Comparison of ENCODE assay signal across 1 cellular context in genomic region chr12:122895757-122896636, GRCh38.
A peak's percentile ranks its signal among the peaks of the same experiment; 100 is the strongest.
TF ChIP-seq lines count a peak whose summit lies in the region.

A gene with protein sequence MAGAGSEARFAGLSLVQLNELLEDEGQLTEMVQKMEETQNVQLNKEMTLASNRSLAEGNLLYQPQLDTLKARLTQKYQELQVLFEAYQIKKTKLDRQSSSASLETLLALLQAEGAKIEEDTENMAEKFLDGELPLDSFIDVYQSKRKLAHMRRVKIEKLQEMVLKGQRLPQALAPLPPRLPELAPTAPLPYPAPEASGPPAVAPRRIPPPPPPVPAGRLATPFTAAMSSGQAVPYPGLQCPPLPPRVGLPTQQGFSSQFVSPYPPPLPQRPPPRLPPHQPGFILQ (minus strand): TSS chr12:122896124. CDS start chr12:122896062, 62 bp downstream.

TF ChIP-seq in HepG2, 621 proteins besides CTCF, POLR2A, EP300 and RAD21 (continued from another document and continues in another):
- TF ChIP-seq UBTF (CRISPR knock-in tag; IDR thresholded peaks at IDR 0.05) (peak; percentile 39; the same call in 1 of the 2 replicates), ZNF766 (CRISPR knock-in tag; IDR thresholded peaks at IDR 0.05; ENCODE audit: borderline replicate concordance) (0 out of 2 replicates have a peak, but pooled peaks have one; percentile 34), ATF7-NPFF (CRISPR knock-in tag; IDR thresholded peaks at IDR 0.05; ENCODE audit: low read depth) (peak; percentile 70), HNRNPK (IDR thresholded peaks at IDR 0.05; ENCODE audit: low read depth, low read length, poor library complexity, severe bottlenecking) (peak; percentile 17), HMG20A (CRISPR knock-in tag; IDR thresholded peaks at IDR 0.05; ENCODE audit: borderline replicate concordance) (no peak), ZNF572 (CRISPR knock-in tag; IDR thresholded peaks at IDR 0.05) (no peak), CREB1 (IDR thresholded peaks at IDR 0.05) (peak; percentile 100), CREB1 (CRISPR knock-in tag; IDR thresholded peaks at IDR 0.05) (peak; percentile 97), RXRA (CRISPR knock-in tag; IDR thresholded peaks at IDR 0.05) (no peak), MTA1 (CRISPR knock-in tag; IDR thresholded peaks at IDR 0.05; ENCODE audit: borderline replicate concordance) (peak; percentile 86; the same call in 1 of the 2 replicates), SIN3B (IDR thresholded peaks at IDR 0.05; ENCODE audit: low read length) (no peak), AKNA (CRISPR knock-in tag; IDR thresholded peaks at IDR 0.05; ENCODE audit: borderline replicate concordance) (no peak)
- TF ChIP-seq, protein P1, sequence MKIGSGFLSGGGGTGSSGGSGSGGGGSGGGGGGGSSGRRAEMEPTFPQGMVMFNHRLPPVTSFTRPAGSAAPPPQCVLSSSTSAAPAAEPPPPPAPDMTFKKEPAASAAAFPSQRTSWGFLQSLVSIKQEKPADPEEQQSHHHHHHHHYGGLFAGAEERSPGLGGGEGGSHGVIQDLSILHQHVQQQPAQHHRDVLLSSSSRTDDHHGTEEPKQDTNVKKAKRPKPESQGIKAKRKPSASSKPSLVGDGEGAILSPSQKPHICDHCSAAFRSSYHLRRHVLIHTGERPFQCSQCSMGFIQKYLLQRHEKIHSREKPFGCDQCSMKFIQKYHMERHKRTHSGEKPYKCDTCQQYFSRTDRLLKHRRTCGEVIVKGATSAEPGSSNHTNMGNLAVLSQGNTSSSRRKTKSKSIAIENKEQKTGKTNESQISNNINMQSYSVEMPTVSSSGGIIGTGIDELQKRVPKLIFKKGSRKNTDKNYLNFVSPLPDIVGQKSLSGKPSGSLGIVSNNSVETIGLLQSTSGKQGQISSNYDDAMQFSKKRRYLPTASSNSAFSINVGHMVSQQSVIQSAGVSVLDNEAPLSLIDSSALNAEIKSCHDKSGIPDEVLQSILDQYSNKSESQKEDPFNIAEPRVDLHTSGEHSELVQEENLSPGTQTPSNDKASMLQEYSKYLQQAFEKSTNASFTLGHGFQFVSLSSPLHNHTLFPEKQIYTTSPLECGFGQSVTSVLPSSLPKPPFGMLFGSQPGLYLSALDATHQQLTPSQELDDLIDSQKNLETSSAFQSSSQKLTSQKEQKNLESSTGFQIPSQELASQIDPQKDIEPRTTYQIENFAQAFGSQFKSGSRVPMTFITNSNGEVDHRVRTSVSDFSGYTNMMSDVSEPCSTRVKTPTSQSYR (CRISPR knock-in tag; IDR thresholded peaks at IDR 0.05; ENCODE audit: borderline replicate concordance), result peak; percentile 49; the same call in 1 of the 2 replicates
- TF ChIP-seq, protein P2, sequence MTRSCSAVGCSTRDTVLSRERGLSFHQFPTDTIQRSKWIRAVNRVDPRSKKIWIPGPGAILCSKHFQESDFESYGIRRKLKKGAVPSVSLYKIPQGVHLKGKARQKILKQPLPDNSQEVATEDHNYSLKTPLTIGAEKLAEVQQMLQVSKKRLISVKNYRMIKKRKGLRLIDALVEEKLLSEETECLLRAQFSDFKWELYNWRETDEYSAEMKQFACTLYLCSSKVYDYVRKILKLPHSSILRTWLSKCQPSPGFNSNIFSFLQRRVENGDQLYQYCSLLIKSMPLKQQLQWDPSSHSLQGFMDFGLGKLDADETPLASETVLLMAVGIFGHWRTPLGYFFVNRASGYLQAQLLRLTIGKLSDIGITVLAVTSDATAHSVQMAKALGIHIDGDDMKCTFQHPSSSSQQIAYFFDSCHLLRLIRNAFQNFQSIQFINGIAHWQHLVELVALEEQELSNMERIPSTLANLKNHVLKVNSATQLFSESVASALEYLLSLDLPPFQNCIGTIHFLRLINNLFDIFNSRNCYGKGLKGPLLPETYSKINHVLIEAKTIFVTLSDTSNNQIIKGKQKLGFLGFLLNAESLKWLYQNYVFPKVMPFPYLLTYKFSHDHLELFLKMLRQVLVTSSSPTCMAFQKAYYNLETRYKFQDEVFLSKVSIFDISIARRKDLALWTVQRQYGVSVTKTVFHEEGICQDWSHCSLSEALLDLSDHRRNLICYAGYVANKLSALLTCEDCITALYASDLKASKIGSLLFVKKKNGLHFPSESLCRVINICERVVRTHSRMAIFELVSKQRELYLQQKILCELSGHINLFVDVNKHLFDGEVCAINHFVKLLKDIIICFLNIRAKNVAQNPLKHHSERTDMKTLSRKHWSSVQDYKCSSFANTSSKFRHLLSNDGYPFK (CRISPR knock-in tag; IDR thresholded peaks at IDR 0.05; ENCODE audit: borderline replicate concordance), result no peak
- TF ChIP-seq, protein P3, sequence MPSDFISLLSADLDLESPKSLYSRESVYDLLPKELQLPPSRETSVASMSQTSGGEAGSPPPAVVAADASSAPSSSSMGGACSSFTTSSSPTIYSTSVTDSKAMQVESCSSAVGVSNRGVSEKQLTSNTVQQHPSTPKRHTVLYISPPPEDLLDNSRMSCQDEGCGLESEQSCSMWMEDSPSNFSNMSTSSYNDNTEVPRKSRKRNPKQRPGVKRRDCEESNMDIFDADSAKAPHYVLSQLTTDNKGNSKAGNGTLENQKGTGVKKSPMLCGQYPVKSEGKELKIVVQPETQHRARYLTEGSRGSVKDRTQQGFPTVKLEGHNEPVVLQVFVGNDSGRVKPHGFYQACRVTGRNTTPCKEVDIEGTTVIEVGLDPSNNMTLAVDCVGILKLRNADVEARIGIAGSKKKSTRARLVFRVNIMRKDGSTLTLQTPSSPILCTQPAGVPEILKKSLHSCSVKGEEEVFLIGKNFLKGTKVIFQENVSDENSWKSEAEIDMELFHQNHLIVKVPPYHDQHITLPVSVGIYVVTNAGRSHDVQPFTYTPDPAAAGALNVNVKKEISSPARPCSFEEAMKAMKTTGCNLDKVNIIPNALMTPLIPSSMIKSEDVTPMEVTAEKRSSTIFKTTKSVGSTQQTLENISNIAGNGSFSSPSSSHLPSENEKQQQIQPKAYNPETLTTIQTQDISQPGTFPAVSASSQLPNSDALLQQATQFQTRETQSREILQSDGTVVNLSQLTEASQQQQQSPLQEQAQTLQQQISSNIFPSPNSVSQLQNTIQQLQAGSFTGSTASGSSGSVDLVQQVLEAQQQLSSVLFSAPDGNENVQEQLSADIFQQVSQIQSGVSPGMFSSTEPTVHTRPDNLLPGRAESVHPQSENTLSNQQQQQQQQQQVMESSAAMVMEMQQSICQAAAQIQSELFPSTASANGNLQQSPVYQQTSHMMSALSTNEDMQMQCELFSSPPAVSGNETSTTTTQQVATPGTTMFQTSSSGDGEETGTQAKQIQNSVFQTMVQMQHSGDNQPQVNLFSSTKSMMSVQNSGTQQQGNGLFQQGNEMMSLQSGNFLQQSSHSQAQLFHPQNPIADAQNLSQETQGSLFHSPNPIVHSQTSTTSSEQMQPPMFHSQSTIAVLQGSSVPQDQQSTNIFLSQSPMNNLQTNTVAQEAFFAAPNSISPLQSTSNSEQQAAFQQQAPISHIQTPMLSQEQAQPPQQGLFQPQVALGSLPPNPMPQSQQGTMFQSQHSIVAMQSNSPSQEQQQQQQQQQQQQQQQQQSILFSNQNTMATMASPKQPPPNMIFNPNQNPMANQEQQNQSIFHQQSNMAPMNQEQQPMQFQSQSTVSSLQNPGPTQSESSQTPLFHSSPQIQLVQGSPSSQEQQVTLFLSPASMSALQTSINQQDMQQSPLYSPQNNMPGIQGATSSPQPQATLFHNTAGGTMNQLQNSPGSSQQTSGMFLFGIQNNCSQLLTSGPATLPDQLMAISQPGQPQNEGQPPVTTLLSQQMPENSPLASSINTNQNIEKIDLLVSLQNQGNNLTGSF (CRISPR knock-in tag; IDR thresholded peaks at IDR 0.05), result 0 out of 2 replicates have a peak, but pooled peaks have one; percentile 32
- TF ChIP-seq, protein P4, sequence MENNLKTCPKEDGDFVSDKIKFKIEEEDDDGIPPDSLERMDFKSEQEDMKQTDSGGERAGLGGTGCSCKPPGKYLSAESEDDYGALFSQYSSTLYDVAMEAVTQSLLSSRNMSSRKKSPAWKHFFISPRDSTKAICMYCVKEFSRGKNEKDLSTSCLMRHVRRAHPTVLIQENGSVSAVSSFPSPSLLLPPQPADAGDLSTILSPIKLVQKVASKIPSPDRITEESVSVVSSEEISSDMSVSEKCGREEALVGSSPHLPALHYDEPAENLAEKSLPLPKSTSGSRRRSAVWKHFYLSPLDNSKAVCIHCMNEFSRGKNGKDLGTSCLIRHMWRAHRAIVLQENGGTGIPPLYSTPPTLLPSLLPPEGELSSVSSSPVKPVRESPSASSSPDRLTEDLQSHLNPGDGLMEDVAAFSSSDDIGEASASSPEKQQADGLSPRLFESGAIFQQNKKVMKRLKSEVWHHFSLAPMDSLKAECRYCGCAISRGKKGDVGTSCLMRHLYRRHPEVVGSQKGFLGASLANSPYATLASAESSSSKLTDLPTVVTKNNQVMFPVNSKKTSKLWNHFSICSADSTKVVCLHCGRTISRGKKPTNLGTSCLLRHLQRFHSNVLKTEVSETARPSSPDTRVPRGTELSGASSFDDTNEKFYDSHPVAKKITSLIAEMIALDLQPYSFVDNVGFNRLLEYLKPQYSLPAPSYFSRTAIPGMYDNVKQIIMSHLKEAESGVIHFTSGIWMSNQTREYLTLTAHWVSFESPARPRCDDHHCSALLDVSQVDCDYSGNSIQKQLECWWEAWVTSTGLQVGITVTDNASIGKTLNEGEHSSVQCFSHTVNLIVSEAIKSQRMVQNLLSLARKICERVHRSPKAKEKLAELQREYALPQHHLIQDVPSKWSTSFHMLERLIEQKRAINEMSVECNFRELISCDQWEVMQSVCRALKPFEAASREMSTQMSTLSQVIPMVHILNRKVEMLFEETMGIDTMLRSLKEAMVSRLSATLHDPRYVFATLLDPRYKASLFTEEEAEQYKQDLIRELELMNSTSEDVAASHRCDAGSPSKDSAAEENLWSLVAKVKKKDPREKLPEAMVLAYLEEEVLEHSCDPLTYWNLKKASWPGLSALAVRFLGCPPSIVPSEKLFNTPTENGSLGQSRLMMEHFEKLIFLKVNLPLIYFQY (CRISPR knock-in tag; IDR thresholded peaks at IDR 0.05; ENCODE audit: borderline replicate concordance), result no peak
- TF ChIP-seq, protein P5, sequence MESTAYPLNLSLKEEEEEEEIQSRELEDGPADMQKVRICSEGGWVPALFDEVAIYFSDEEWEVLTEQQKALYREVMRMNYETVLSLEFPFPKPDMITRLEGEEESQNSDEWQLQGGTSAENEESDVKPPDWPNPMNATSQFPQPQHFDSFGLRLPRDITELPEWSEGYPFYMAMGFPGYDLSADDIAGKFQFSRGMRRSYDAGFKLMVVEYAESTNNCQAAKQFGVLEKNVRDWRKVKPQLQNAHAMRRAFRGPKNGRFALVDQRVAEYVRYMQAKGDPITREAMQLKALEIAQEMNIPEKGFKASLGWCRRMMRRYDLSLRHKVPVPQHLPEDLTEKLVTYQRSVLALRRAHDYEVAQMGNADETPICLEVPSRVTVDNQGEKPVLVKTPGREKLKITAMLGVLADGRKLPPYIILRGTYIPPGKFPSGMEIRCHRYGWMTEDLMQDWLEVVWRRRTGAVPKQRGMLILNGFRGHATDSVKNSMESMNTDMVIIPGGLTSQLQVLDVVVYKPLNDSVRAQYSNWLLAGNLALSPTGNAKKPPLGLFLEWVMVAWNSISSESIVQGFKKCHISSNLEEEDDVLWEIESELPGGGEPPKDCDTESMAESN (CRISPR knock-in tag; conservative IDR thresholded peaks at IDR 0.05), result peak; percentile 40; the same call in 1 of the 2 replicates
- TF ChIP-seq, protein P6, sequence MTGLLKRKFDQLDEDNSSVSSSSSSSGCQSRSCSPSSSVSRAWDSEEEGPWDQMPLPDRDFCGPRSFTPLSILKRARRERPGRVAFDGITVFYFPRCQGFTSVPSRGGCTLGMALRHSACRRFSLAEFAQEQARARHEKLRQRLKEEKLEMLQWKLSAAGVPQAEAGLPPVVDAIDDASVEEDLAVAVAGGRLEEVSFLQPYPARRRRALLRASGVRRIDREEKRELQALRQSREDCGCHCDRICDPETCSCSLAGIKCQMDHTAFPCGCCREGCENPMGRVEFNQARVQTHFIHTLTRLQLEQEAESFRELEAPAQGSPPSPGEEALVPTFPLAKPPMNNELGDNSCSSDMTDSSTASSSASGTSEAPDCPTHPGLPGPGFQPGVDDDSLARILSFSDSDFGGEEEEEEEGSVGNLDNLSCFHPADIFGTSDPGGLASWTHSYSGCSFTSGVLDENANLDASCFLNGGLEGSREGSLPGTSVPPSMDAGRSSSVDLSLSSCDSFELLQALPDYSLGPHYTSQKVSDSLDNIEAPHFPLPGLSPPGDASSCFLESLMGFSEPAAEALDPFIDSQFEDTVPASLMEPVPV (CRISPR knock-in tag; IDR thresholded peaks at IDR 0.05), result 0 out of 2 replicates have a peak, but pooled peaks have one; percentile 26
